Comparison of ENCODE assay signal across 25 cellular contexts in the genomic region with DNA sequence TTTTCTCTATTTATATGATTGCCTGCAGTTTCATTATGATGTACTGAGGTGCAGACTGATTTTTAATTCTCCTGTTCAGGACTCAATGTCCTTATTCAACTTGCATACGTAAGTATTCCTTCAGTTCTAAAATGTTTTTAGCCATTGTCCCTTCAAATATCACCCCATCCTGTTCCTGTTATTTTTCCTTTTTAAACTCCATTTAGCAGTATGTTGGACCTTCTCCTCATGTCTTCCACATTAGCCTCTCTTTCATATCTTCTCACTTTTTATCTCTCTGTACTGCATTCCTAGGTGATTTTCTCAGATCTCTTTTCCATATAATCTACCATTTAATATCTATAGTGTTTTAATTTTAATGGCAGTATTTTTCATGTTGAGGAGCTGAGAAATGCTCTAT.
"Had no signal": no experiment of that assay in that cellular context is flagged by ENCODE, and none has a peak within 500 bp of the region (broad histone marks: within the 10 kb centered on the region; RNA-seq: fewer than 3 reads in every experiment).

No MANE protein-coding gene starts in this region.

- H3K27me3 ChIP-seq: brain microvascular endothelial cell, esophagus muscularis mucosa, gastroesophageal sphincter, heart right ventricle had no signal

- H3K36me3 ChIP-seq: brain microvascular endothelial cell had no signal

- H3K27ac ChIP-seq: brain microvascular endothelial cell, esophagus muscularis mucosa, gastroesophageal sphincter, heart right ventricle had no signal

- ATAC-seq: activated CD4-positive, alpha-beta T cell treated with anti-CD3 and anti-CD28 coated beads for 36 hours; activated CD8-positive, alpha-beta memory T cell treated with anti-CD3 and anti-CD28 coated beads, Interleukin-2, amount 10 ng/mL, durations not matched to agents 7 days and 5 days; activated CD8-positive, alpha-beta T cell treated with anti-CD3 and anti-CD28 coated beads, Interleukin-2, amount 10 ng/mL, durations not matched to agents 7 days and 5 days; activated naive CD4-positive, alpha-beta T cell treated with anti-CD3 and anti-CD28 coated beads, Interleukin-2, amount 50 U/mL, for 72 hours; gastroesophageal sphincter; heart right ventricle had no signal

- H3K4me1 ChIP-seq: esophagus muscularis mucosa, gastroesophageal sphincter, heart right ventricle had no signal

- H3K4me3 ChIP-seq: esophagus muscularis mucosa, gastroesophageal sphincter, heart right ventricle had no signal

- DNase-seq: activated CD4-positive, alpha-beta memory T cell treated with anti-CD3 and anti-CD28 coated beads for 36 hours; activated CD4-positive, alpha-beta T cell treated with anti-CD3 and anti-CD28 coated beads for 36 hours; activated CD4-positive, alpha-beta T cell treated with anti-CD3 and anti-CD28 coated beads, Interleukin-2, amount 10 ng/mL, durations not matched to agents 24 days and 14 days; activated CD4-positive, CD25-positive, alpha-beta regulatory T cell; activated CD4-positive, CD25-positive, alpha-beta regulatory T cell treated with anti-CD3 and anti-CD28 coated beads, Interleukin-2, amount 50 U/mL, for 72 hours; activated CD8-positive, alpha-beta memory T cell treated with anti-CD3 and anti-CD28 coated beads, Interleukin-2, amount 10 ng/mL, durations not matched to agents 7 days and 5 days; activated CD8-positive, alpha-beta memory T cell treated with anti-CD3 and anti-CD28 coated beads, Interleukin-2, amount 50 U/mL, for 4 hours; activated CD8-positive, alpha-beta T cell treated with anti-CD3 and anti-CD28 coated beads, Interleukin-2, amount 10 ng/mL, durations not matched to agents 7 days and 5 days; activated effector memory CD4-positive, alpha-beta T cell treated with anti-CD3 and anti-CD28 coated beads, Interleukin-2, amount 50 U/mL, for 16 hours; activated naive CD4-positive, alpha-beta T cell treated with anti-CD3 and anti-CD28 coated beads for 36 hours; activated naive CD8-positive, alpha-beta T cell treated with anti-CD3 and anti-CD28 coated beads, Interleukin-2, amount 10 ng/mL, durations not matched to agents 7 days and 5 days; activated T-cell treated with anti-CD3 and anti-CD28 coated beads, Interleukin-2, amount 50 U/mL, for 1 hour; activated T-cell treated with anti-CD3 and anti-CD28 coated beads, Interleukin-2, amount 50 U/mL, for 48 hours; amniotic stem cell; anterior cingulate cortex; brain microvascular endothelial cell; cortex of kidney; effector CD8-positive, alpha-beta T cell; endodermal cell; foreskin melanocyte; heart right ventricle; T-helper 2 cell had no signal
